22 cellular contexts compared by ENCODE assay signal in genomic region chr9:13744233-13744954, GRCh38.
"Had no signal": no experiment of that assay in that cellular context is flagged by ENCODE, and none has a peak within 500 bp of the region (broad histone marks: within the 10 kb centered on the region; RNA-seq: fewer than 3 reads in every experiment).

No MANE protein-coding gene starts in this region.

- H3K9me3 ChIP-seq: gastrocnemius medialis, thoracic aorta, upper lobe of right lung had no signal

- H3K4me1 ChIP-seq: gastrocnemius medialis, heart right ventricle, spleen, upper lobe of right lung had no signal

- H3K4me3 Mint-ChIP-seq: activated CD4-positive, alpha-beta T cell treated with anti-CD3 and anti-CD28 coated beads, Interleukin-2, amount 10 ng/mL, durations not matched to agents 7 days and 5 days; activated naive CD4-positive, alpha-beta T cell treated with anti-CD3 and anti-CD28 coated beads, Interleukin-2, amount 10 ng/mL, durations not matched to agents 7 days and 5 days; activated naive CD8-positive, alpha-beta T cell treated with anti-CD3 and anti-CD28 coated beads, Interleukin-2, amount 50 U/mL, for 24 hours; activated T-cell treated with anti-CD3 and anti-CD28 coated beads, Interleukin-2, amount 50 U/mL, for 4 hours; naive thymus-derived CD8-positive, alpha-beta T cell; stimulated activated memory B cell treated with anti-CD40 and anti-IgM and Interleukin-4, amounts not matched to agents 10 μg/mL and 1 μg/mL and 100 μg/mL, for 72 hours had no signal

- H3K27ac ChIP-seq: gastrocnemius medialis, heart right ventricle, spleen, thoracic aorta, upper lobe of right lung had no signal

- H3K4me1 Mint-ChIP-seq: activated CD4-positive, alpha-beta T cell treated with anti-CD3 and anti-CD28 coated beads, Interleukin-2, amount 10 ng/mL, durations not matched to agents 7 days and 5 days; activated naive CD4-positive, alpha-beta T cell treated with anti-CD3 and anti-CD28 coated beads, Interleukin-2, amount 10 ng/mL, durations not matched to agents 7 days and 5 days; activated naive CD8-positive, alpha-beta T cell treated with anti-CD3 and anti-CD28 coated beads, Interleukin-2, amount 50 U/mL, for 24 hours; naive thymus-derived CD8-positive, alpha-beta T cell; stimulated activated memory B cell treated with anti-CD40 and anti-IgM and Interleukin-4, amounts not matched to agents 10 μg/mL and 1 μg/mL and 100 μg/mL, for 72 hours had no signal

- H3K27ac Mint-ChIP-seq: activated CD4-positive, alpha-beta T cell treated with anti-CD3 and anti-CD28 coated beads, Interleukin-2, amount 10 ng/mL, durations not matched to agents 7 days and 5 days; activated naive CD4-positive, alpha-beta T cell treated with anti-CD3 and anti-CD28 coated beads, Interleukin-2, amount 10 ng/mL, durations not matched to agents 7 days and 5 days; activated naive CD8-positive, alpha-beta T cell treated with anti-CD3 and anti-CD28 coated beads, Interleukin-2, amount 50 U/mL, for 24 hours; naive thymus-derived CD8-positive, alpha-beta T cell; stimulated activated memory B cell treated with anti-CD40 and anti-IgM and Interleukin-4, amounts not matched to agents 10 μg/mL and 1 μg/mL and 100 μg/mL, for 72 hours had no signal

- H3K27me3 ChIP-seq: gastrocnemius medialis, heart right ventricle, spleen, upper lobe of right lung had no signal

- ATAC-seq: activated CD4-positive, CD25-positive, alpha-beta regulatory T cell treated with anti-CD3 and anti-CD28 coated beads, Interleukin-2, amount 50 U/mL, for 24 hours; activated naive CD8-positive, alpha-beta T cell treated with anti-CD3 and anti-CD28 coated beads, Interleukin-2, amount 50 U/mL, for 24 hours; activated T-cell treated with anti-CD3 and anti-CD28 coated beads, Interleukin-2, amount 50 U/mL, for 4 hours; esophagus mucosa; gastrocnemius medialis; heart right ventricle; naive thymus-derived CD8-positive, alpha-beta T cell; stimulated activated memory B cell treated with anti-CD40 and anti-IgM and Interleukin-4, amounts not matched to agents 10 μg/mL and 1 μg/mL and 100 μg/mL, for 72 hours; upper lobe of right lung had no signal

- H3K27me3 Mint-ChIP-seq: activated CD4-positive, alpha-beta T cell treated with anti-CD3 and anti-CD28 coated beads, Interleukin-2, amount 10 ng/mL, durations not matched to agents 7 days and 5 days; activated naive CD4-positive, alpha-beta T cell treated with anti-CD3 and anti-CD28 coated beads, Interleukin-2, amount 10 ng/mL, durations not matched to agents 7 days and 5 days; activated naive CD8-positive, alpha-beta T cell treated with anti-CD3 and anti-CD28 coated beads, Interleukin-2, amount 50 U/mL, for 24 hours; naive thymus-derived CD8-positive, alpha-beta T cell; stimulated activated memory B cell treated with anti-CD40 and anti-IgM and Interleukin-4, amounts not matched to agents 10 μg/mL and 1 μg/mL and 100 μg/mL, for 72 hours had no signal

- H3K36me3 ChIP-seq: gastrocnemius medialis, heart right ventricle, spleen, thoracic aorta, upper lobe of right lung had no signal

- DNase-seq: activated CD4-positive, alpha-beta T cell treated with anti-CD3 and anti-CD28 coated beads, Interleukin-2, amount 10 ng/mL, durations not matched to agents 7 days and 5 days; activated CD8-positive, alpha-beta memory T cell treated with anti-CD3 and anti-CD28 coated beads, Interleukin-2, amount 50 U/mL, for 4 hours; activated effector memory CD4-positive, alpha-beta T cell treated with Interleukin-2 at 50 U/mL for 16 hours; activated naive CD4-positive, alpha-beta T cell treated with anti-CD3 and anti-CD28 coated beads, Interleukin-2, amount 10 ng/mL, durations not matched to agents 7 days and 5 days; activated naive CD8-positive, alpha-beta T cell treated with anti-CD3 and anti-CD28 coated beads, Interleukin-2, amount 50 U/mL, for 24 hours; activated T-cell treated with anti-CD3 and anti-CD28 coated beads, Interleukin-2, amount 50 U/mL, for 4 hours; aorta; cerebellar nuclear complex; effector CD4-positive, alpha-beta T cell; gastrocnemius medialis; heart right ventricle; mesenchymal stem cell; naive thymus-derived CD8-positive, alpha-beta T cell; posterior cingulate gyrus; spleen; stimulated activated CD4-positive, alpha-beta T cell treated with anti-CD3 and anti-CD28 coated beads, Interleukin-4, amount 100 ng/mL, for 4 hours; T-helper 9 cell; upper lobe of right lung had no signal

- H3K36me3 Mint-ChIP-seq: activated naive CD4-positive, alpha-beta T cell treated with anti-CD3 and anti-CD28 coated beads, Interleukin-2, amount 10 ng/mL, durations not matched to agents 7 days and 5 days; naive thymus-derived CD8-positive, alpha-beta T cell; stimulated activated memory B cell treated with anti-CD40 and anti-IgM and Interleukin-4, amounts not matched to agents 10 μg/mL and 1 μg/mL and 100 μg/mL, for 72 hours had no signal

- H3K4me3 ChIP-seq: gastrocnemius medialis, heart right ventricle, spleen, thoracic aorta, upper lobe of right lung had no signal
